In the genomic region with DNA sequence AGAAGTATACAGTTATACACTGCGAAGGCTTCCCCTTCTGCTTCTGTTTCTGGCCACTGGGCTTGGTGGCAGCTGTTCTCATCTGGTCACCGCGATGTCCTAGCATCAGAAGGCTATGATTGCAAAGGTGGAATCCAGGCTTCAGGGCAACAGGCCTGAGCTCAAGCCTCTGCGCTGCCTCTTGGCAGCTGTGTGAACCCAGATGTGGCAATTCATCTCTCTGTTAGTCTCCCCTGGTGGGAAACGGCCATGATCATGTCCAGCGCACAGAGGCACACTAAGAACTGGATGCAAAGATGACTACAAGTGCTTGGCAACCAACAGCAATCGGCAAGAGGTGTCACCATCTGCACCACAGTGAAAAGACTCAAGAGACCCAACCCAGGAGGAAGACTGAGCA, we compare ENCODE assay signal across 34 cellular contexts.
"Had no signal": no experiment of that assay in that cellular context is flagged by ENCODE, and none has a peak within 500 bp of the region (broad histone marks: within the 10 kb centered on the region; RNA-seq: fewer than 3 reads in every experiment).

No MANE protein-coding gene starts in this region.

- ATAC-seq: activated CD8-positive, alpha-beta T cell treated with anti-CD3 and anti-CD28 coated beads for 36 hours; activated T-cell treated with anti-CD3 and anti-CD28 coated beads, Interleukin-2, amount 50 U/mL, for 72 hours; activated T-helper 17 cell treated with anti-CD3 and anti-CD28 coated beads, Interleukin-2, amount 50 U/mL, for 72 hours; PC-3 had no signal

- H3K27me3 ChIP-seq: brain microvascular endothelial cell, MG63, Peyer's patch had no signal

- H3K4me3 ChIP-seq: MG63, Peyer's patch had no signal

- H3K4me1 ChIP-seq: Peyer's patch had no signal

- H3K36me3 ChIP-seq: brain microvascular endothelial cell, Peyer's patch had no signal

- DNase-seq: activated B cell treated with CpG ODN at 0.5 μM for 24 hours; activated CD4-positive, alpha-beta T cell treated with anti-CD3 and anti-CD28 coated beads for 4 hours; activated CD4-positive, alpha-beta T cell treated with anti-CD3 and anti-CD28 coated beads, Interleukin-2, amount 50 U/mL, for 4 hours; activated CD4-positive, CD25-positive, alpha-beta regulatory T cell treated with anti-CD3 and anti-CD28 coated beads, Interleukin-2, amount 50 U/mL, for 72 hours; activated CD8-positive, alpha-beta T cell treated with anti-CD3 and anti-CD28 coated beads for 36 hours; activated effector memory CD4-positive, alpha-beta T cell treated with anti-CD3 and anti-CD28 coated beads, Interleukin-2, amount 50 U/mL, for 16 hours; activated naive CD4-positive, alpha-beta T cell; activated naive CD4-positive, alpha-beta T cell treated with anti-CD3 and anti-CD28 coated beads, Interleukin-2, amount 50 U/mL, for 16 hours; activated naive CD8-positive, alpha-beta T cell treated with anti-CD3 and anti-CD28 coated beads for 36 hours; activated T-cell treated with anti-CD3 and anti-CD28 coated beads, Interleukin-2, amount 50 U/mL, for 1 hour; activated T-cell treated with anti-CD3 and anti-CD28 coated beads, Interleukin-2, amount 50 U/mL, for 72 hours; amniotic stem cell; aorta; brain microvascular endothelial cell; Kasumi-1; KG1; MG63; NCI-H1092; NCI-H1436 treated with DMSO at 0.1 percent for 48 hours; NCI-H1694 treated with DMSO at 0.1 percent for 48 hours; NCI-H2029; NCI-H345; NCI-H524 treated with DMSO at 0.1 percent for 48 hours; NCI-H748 treated with DMSO at 0.1 percent for 48 hours; NK-92 treated with Interleukin-12 subunit alpha and Interleukin-12 subunit beta, amount 100 ng/mL, for 24 hours; PC-3; Peyer's patch; RPMI8226; SW 1271; T-helper 1 cell; T-helper 2 cell; T-helper 9 cell had no signal

- H3K27ac ChIP-seq: brain microvascular endothelial cell, Peyer's patch, VCaP had no signal

- H3K9me3 ChIP-seq: MG63, Peyer's patch had no signal
